8 cellular contexts compared by ENCODE assay signal in the genomic region with DNA sequence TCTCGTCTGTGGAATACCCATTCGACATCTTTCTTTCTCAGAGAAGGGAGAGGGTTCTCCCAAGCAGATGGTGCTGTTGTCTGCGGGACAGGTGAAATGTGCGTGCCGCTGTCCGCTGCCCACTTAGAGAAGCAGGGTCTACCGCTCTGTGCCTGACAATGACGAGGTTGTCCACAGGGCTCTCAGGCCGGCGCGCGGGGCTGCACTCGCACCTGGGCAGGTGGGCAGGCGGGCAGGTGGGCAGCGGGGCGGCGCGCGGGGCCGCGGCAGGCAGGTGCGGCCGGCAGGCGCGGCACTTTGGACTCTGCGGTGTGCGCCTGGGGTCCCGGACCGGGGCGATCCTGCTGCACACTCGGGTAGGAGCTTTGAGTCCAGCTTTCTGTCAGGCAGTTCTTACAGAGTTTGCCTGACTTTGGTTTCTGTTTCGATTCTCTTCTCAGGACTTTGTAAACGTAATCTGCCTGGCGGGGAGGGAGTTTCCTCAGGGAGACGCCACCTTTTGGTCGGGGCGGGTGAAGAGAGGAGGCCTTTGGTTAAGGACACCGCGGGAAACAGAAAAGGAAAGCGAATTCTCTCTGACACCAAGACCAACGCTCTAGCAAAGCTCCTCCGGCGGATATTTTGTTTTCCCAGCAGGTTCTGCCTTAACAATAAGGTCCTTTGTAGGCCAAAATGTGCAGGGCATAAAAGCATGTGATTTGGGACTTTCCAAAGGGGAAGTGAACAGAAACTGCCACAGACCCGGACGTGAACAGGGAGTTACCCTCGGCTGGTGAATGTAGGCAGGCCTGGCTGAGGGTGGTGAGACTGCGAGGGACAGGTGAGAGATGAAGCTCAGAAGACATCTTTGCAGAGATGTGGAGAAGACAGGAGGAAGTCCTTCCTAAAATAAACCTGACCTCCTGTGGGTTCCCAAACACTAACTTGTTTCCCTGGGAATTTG. TPM values are rescaled to one million over a fixed set of nuclear protein-coding genes. Genes with fewer than 3 reads are reported as not detected.
DNase-seq lines count a peak whose midpoint lies in the region; ATAC-seq and TF ChIP-seq lines count a peak whose summit lies in the region.

TSS of gene IFIH1 (minus strand) at position 405 of the 943 bp plus-strand sequence. CDS start at position 28, 377 bp downstream.

- DNase-seq in AML-193 (lab: John Stamatoyannopoulos, UW), result peak; percentile 90 to 92
- peak; percentile 54 for DNase-seq in NCI-H526 treated with DMSO at 0.1 percent for 48 hours (lab: John Stamatoyannopoulos, UW)
- peak; percentile 76 to 82 for DNase-seq in activated CD4-positive, alpha-beta T cell treated with anti-CD3 and anti-CD28 coated beads, Interleukin-2, amount 50 U/mL, for 48 hours
- peak; percentile 83 to 86 for DNase-seq in dermis microvascular lymphatic vessel endothelial cell (ENCODE audit: low read depth in 2 of 2)
- peak; percentile 81 for DNase-seq in stimulated activated CD4-positive, alpha-beta T cell treated with anti-CD3 and anti-CD28 coated beads, Interleukin-4, amount 100 ng/mL, for 24 hours

- ATAC-seq in HG03175 (IDR thresholded peaks at IDR 0.05; ENCODE audit: unreplicated experiment), result peak; percentile 80

- H3K36me3 ChIP-seq in liver (ENCODE audit: control insufficient read depth in 4 of 4, insufficient read depth in 3 of 4, low read depth in 1 of 4, low read length in 3 of 4), result no peaks in the 10 kb centered on the region

- peak in 1 of 2 donors; percentile 46 for TF ChIP-seq RAD21 in liver (IDR thresholded peaks at IDR 0.05)

- H3K9ac ChIP-seq in liver (ENCODE audit: low read depth in 1 of 2, low read length in 2 of 2), result peak within 1 kb of the TSS; percentile 89 to 98

- TF ChIP-seq CTCF in liver (IDR thresholded peaks at IDR 0.05; ENCODE audit: low read depth, low read length, missing input control), result no peak

- H3K4me1 ChIP-seq in liver (ENCODE audit: control insufficient read depth in 4 of 4, insufficient read depth in 4 of 4, low read length in 3 of 4), result peaks cover 0 to 24% (median 13%) of the 10 kb centered on the region in 4 donors

- H3K4me3 ChIP-seq in liver (ENCODE audit: low read depth in 1 of 3, low read length in 3 of 3), result peak within 1 kb of the TSS; percentile 89 to 94 (median 91)

- no peaks in the 10 kb centered on the region for H3K27me3 ChIP-seq in liver (ENCODE audit: control insufficient read depth in 4 of 4, insufficient read depth in 4 of 4, low read length in 3 of 4)

- in situ Hi-C loops in GM18951 (cut with MboI; ENCODE audit: low sequenced_read_pairs, unreplicated experiment), result no loop called here

- peak; percentile 59 for TF ChIP-seq POLR2A in GM18951 (IDR thresholded peaks at IDR 0.05; ENCODE audit: extremely low read depth, insufficient read depth, insufficient read length)

- WGBS in liver, result under 1% methylated on average over 47 of the region's 47 CpGs

- H3K9me3 ChIP-seq in liver (ENCODE audit: control insufficient read depth in 4 of 4, low read length in 3 of 4), result no peaks in the 10 kb centered on the region

- H3K27ac ChIP-seq in liver (ENCODE audit: low read depth in 1 of 2, low read length in 2 of 2), result peak within 1 kb of the TSS; percentile 94 to 98

TF ChIP-seq in liver, 16 proteins besides CTCF, POLR2A, EP300 and RAD21:
- TF ChIP-seq, protein P1, sequence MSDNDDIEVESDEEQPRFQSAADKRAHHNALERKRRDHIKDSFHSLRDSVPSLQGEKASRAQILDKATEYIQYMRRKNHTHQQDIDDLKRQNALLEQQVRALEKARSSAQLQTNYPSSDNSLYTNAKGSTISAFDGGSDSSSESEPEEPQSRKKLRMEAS (IDR thresholded peaks at IDR 0.05), result peak; percentile 46
- peak; percentile 77 for TF ChIP-seq TAF1 (conservative IDR thresholded peaks at IDR 0.05)
- TF ChIP-seq HNF4G (IDR thresholded peaks at IDR 0.05), result no peak
- peak; percentile 21 for TF ChIP-seq ATF3 (IDR thresholded peaks at IDR 0.05)
- peak; percentile 55 to 59 for TF ChIP-seq HNF4A (conservative IDR thresholded peaks at IDR 0.05)
- TF ChIP-seq RXRA (IDR thresholded peaks at IDR 0.05), result peak; percentile 59 to 71
- TF ChIP-seq EGR1 (IDR thresholded peaks at IDR 0.05; ENCODE audit: low read depth in 2 of 2), result no peak
- TF ChIP-seq FOXA1 (IDR thresholded peaks at IDR 0.05), result no peak
- peak; percentile 58 for TF ChIP-seq NR2F2 (IDR thresholded peaks at IDR 0.05)
- TF ChIP-seq FOXA2 (IDR thresholded peaks at IDR 0.05), result no peak
- TF ChIP-seq, protein P2, sequence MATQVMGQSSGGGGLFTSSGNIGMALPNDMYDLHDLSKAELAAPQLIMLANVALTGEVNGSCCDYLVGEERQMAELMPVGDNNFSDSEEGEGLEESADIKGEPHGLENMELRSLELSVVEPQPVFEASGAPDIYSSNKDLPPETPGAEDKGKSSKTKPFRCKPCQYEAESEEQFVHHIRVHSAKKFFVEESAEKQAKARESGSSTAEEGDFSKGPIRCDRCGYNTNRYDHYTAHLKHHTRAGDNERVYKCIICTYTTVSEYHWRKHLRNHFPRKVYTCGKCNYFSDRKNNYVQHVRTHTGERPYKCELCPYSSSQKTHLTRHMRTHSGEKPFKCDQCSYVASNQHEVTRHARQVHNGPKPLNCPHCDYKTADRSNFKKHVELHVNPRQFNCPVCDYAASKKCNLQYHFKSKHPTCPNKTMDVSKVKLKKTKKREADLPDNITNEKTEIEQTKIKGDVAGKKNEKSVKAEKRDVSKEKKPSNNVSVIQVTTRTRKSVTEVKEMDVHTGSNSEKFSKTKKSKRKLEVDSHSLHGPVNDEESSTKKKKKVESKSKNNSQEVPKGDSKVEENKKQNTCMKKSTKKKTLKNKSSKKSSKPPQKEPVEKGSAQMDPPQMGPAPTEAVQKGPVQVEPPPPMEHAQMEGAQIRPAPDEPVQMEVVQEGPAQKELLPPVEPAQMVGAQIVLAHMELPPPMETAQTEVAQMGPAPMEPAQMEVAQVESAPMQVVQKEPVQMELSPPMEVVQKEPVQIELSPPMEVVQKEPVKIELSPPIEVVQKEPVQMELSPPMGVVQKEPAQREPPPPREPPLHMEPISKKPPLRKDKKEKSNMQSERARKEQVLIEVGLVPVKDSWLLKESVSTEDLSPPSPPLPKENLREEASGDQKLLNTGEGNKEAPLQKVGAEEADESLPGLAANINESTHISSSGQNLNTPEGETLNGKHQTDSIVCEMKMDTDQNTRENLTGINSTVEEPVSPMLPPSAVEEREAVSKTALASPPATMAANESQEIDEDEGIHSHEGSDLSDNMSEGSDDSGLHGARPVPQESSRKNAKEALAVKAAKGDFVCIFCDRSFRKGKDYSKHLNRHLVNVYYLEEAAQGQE (IDR thresholded peaks at IDR 0.05), result no peak
- peak in 1 of 2 donors; percentile 45 for TF ChIP-seq JUND (IDR thresholded peaks at IDR 0.05)
- TF ChIP-seq, protein P3, sequence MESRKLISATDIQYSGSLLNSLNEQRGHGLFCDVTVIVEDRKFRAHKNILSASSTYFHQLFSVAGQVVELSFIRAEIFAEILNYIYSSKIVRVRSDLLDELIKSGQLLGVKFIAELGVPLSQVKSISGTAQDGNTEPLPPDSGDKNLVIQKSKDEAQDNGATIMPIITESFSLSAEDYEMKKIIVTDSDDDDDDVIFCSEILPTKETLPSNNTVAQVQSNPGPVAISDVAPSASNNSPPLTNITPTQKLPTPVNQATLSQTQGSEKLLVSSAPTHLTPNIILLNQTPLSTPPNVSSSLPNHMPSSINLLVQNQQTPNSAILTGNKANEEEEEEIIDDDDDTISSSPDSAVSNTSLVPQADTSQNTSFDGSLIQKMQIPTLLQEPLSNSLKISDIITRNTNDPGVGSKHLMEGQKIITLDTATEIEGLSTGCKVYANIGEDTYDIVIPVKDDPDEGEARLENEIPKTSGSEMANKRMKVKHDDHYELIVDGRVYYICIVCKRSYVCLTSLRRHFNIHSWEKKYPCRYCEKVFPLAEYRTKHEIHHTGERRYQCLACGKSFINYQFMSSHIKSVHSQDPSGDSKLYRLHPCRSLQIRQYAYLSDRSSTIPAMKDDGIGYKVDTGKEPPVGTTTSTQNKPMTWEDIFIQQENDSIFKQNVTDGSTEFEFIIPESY (IDR thresholded peaks at IDR 0.05), result peak; percentile 26
- peak; percentile 76 for TF ChIP-seq SP1 (IDR thresholded peaks at IDR 0.05)
- peak in 1 of 2 donors; percentile 15 for TF ChIP-seq GABPA (IDR thresholded peaks at IDR 0.05 in 1 of 2, conservative IDR thresholded peaks at IDR 0.05 in 1 of 2)
- TF ChIP-seq YY1 (IDR thresholded peaks at IDR 0.05), result peak; percentile 86

RNA-seq across cellular contexts. Expression of gene IFIH1, which starts in this region (rescaled TPM):
- total RNA-seq in dermis microvascular lymphatic vessel endothelial cell, result 5.3 and 8.2 TPM in 2 replicates
- 10 to 100 TPM in 1 of 2 donors, 1 to 10 TPM in 1; 8.3 to 13.2 TPM for total RNA-seq in liver
- 1 to 10 TPM; 5.5 to 7.6 TPM for polyA plus RNA-seq in liver

Comparison
In these comparisons a context has a peak if more than half of its experiments do, and no peak if none do; other contexts are left out.
1. Peak in every context shown above with its lines: DNase-seq, ATAC-seq, H3K4me3 ChIP-seq and H3K27ac ChIP-seq.